ENCODE assay signal across 8 cellular contexts in genomic region chr17:48998557-48999440, GRCh38. TPM values are rescaled to one million over a fixed set of nuclear protein-coding genes. Genes with fewer than 3 reads are reported as not detected.
DNase-seq lines count a peak whose midpoint lies in the region; TF ChIP-seq lines count a peak whose summit lies in the region.
"Had no signal": no experiment of that assay in that cellular context is flagged by ENCODE, and none has a peak within 500 bp of the region (broad histone marks: within the 10 kb centered on the region; RNA-seq: fewer than 3 reads in every experiment).

No MANE protein-coding gene starts in this region.

- no peaks in the 10 kb centered on the region for H3K36me3 ChIP-seq in GM06990 (ENCODE audit: control insufficient read depth, insufficient read depth, low read length)
- peaks cover 19% of the 10 kb centered on the region for H3K36me3 ChIP-seq in endodermal cell (ENCODE audit: control insufficient read depth, insufficient read depth, low read length)
- peaks cover 0 to 33% of the 10 kb centered on the region in 2 donors for H3K36me3 ChIP-seq in neuronal stem cell (replicated peaks in 1 of 2; ENCODE audit: control insufficient read depth in 2 of 2, insufficient read depth in 2 of 2, low read length in 2 of 2)

- TF ChIP-seq CTCF in GM06990 (IDR thresholded peaks at IDR 0.05; ENCODE audit: insufficient read depth, low read length, poor library complexity, severe bottlenecking) (no peak), NB4 (IDR thresholded peaks at IDR 0.05; ENCODE audit: low read depth, low read length) (peak; percentile 17), endodermal cell (conservative IDR thresholded peaks at IDR 0.05) (peak; percentile 46)

- no peaks in the 10 kb centered on the region for H3K9me3 ChIP-seq in endodermal cell (ENCODE audit: control insufficient read depth, low read length)
- H3K9me3 ChIP-seq in neuronal stem cell (replicated peaks in 1 of 2; ENCODE audit: control insufficient read depth in 2 of 2, insufficient read depth in 1 of 2, low read depth in 1 of 2, low read length in 2 of 2): no peaks in the 10 kb centered on the region

- no peak overlapping the region for H2BK12ac ChIP-seq in neuronal stem cell (ENCODE audit: low read length)

- peak overlapping the region; percentile 100 for H2BK5ac ChIP-seq in neuronal stem cell (ENCODE audit: low read length)

- no peaks in the 10 kb centered on the region for H3K27me3 Mint-ChIP-seq in endodermal cell (ENCODE audit: insufficient read depth)

- H3K9ac ChIP-seq in endodermal cell (ENCODE audit: extremely low read depth, low read length, poor library complexity, severe bottlenecking) (peak overlapping the region; percentile 99), neuronal stem cell (ENCODE audit: low read depth, low read length, poor library complexity) (peak overlapping the region; percentile 98)

- TF ChIP-seq POLR2A in NB4 (IDR thresholded peaks at IDR 0.05; ENCODE audit: extremely low read depth, insufficient read length): no peak

- peak overlapping the region; percentile 99 for H3K23ac ChIP-seq in neuronal stem cell (ENCODE audit: low read depth, low read length, poor library complexity)

- peak overlapping the region; percentile 99 for H3K4me3 Mint-ChIP-seq in endodermal cell

- H3K27ac ChIP-seq in endodermal cell (ENCODE audit: low read depth, low read length) (peak overlapping the region; percentile 99), neuronal stem cell (replicated peaks; ENCODE audit: low read length) (peak overlapping the region; percentile 100)

- WGBS in endodermal cell (ENCODE audit: insufficient coverage in 1 of 2, insufficient read length in 1 of 2), 2 experiments: 0 to 1% methylated on average over 9 to 27 of the region's 30 CpGs
- WGBS in neuronal stem cell (ENCODE audit: extremely low coverage in 2 of 2, insufficient read length in 2 of 2, insufficient replicate concordance in 1 of 2), 2 donors: no CpG with 5 or more reads among the region's 30 CpGs

- H3K14ac ChIP-seq in neuronal stem cell (ENCODE audit: low read length): peak overlapping the region; percentile 94

- no peaks in the 10 kb centered on the region for H3K9me3 Mint-ChIP-seq in endodermal cell

- H4K8ac ChIP-seq in neuronal stem cell (ENCODE audit: low read depth, low read length): no peak overlapping the region

- H3K4me1 ChIP-seq in endodermal cell (ENCODE audit: control insufficient read depth, insufficient read depth, low read length): peaks cover 2% of the 10 kb centered on the region
- peaks cover 2 to 11% of the 10 kb centered on the region in 2 donors for H3K4me1 ChIP-seq in neuronal stem cell (ENCODE audit: control insufficient read depth in 2 of 2, insufficient read depth in 1 of 2, low read depth in 1 of 2, low read length in 2 of 2)

- no peak overlapping the region for H2AFZ ChIP-seq in neuronal stem cell (ENCODE audit: low read length)

- DNase-seq in GM06990 (ENCODE audit: extremely low read depth, insufficient read length) (no peak), NB4 (ENCODE audit: low read depth) (peak; percentile 86), endodermal cell (peak; percentile 70), neuronal stem cell (ENCODE audit: low spot score) (no peak), NCI-H2029 treated with DMSO at 0.1 percent for 48 hours (lab: John Stamatoyannopoulos, UW) (no peak), cortex of kidney (lab: John Stamatoyannopoulos, UW) (no peak), COR-L47 (lab: John Stamatoyannopoulos, UW) (no peak)

- H3K4ac ChIP-seq in neuronal stem cell (ENCODE audit: low read length): peak overlapping the region; percentile 95

- peak overlapping the region; percentile 93 for H2AK5ac ChIP-seq in neuronal stem cell (ENCODE audit: low read depth, low read length)

- H3K4me3 ChIP-seq in GM06990 (replicated peaks; ENCODE audit: low read depth, low read length): peak overlapping the region; percentile 68
- H3K4me3 ChIP-seq in NB4 (ENCODE audit: low read depth, low read length): peak overlapping the region; percentile 97
- H3K4me3 ChIP-seq in endodermal cell (ENCODE audit: low read length): peak overlapping the region; percentile 99
- H3K4me3 ChIP-seq in neuronal stem cell (ENCODE audit: low read length in 2 of 2): peak overlapping the region; percentile 97 to 98

- H3K18ac ChIP-seq in neuronal stem cell (ENCODE audit: low read length): peak overlapping the region; percentile 95

- peak overlapping the region; percentile 98 for H3K27ac Mint-ChIP-seq in endodermal cell

- H3K4me1 Mint-ChIP-seq in endodermal cell: peaks cover 39% of the 10 kb centered on the region

- H4K91ac ChIP-seq in neuronal stem cell (ENCODE audit: low read depth, low read length, poor library complexity): no peak overlapping the region

- H2BK15ac ChIP-seq in neuronal stem cell (ENCODE audit: low read length): peak overlapping the region; percentile 71

- H3K36me3 Mint-ChIP-seq in endodermal cell (ENCODE audit: low read depth): peaks cover 29% of the 10 kb centered on the region

- peak overlapping the region; percentile 74 for H3K4me2 ChIP-seq in neuronal stem cell (ENCODE audit: insufficient read depth, low read length, poor library complexity, severe bottlenecking)

- H2BK120ac ChIP-seq in neuronal stem cell (ENCODE audit: low read depth, low read length): peak overlapping the region; percentile 87

- no peaks in the 10 kb centered on the region for H3K79me1 ChIP-seq in neuronal stem cell (ENCODE audit: low read depth, low read length)

- H3K27me3 ChIP-seq in GM06990 (replicated peaks; ENCODE audit: control insufficient read depth, insufficient read depth, low read length) (peaks cover 5% of the 10 kb centered on the region; the same call in 1 of the 2 replicates), endodermal cell (ENCODE audit: control insufficient read depth, insufficient read depth, low read length, poor library complexity, severe bottlenecking) (no peaks in the 10 kb centered on the region), neuronal stem cell (ENCODE audit: control insufficient read depth in 3 of 3, insufficient read depth in 3 of 3, low read depth in 1 of 3, low read length in 3 of 3) (no peaks in the 10 kb centered on the region)

RNA-seq across cellular contexts. Expression of gene IGF2BP1, which starts 1.6 kb away (rescaled TPM):
- 100 to 1,000 TPM; 333 to 360 TPM for total RNA-seq in endodermal cell
- 139 TPM for polyA plus RNA-seq in endodermal cell (2013, experiment 1 of 2)
- 139 TPM for polyA plus RNA-seq in endodermal cell (2013, experiment 2 of 2)
- 77.2 TPM for polyA plus RNA-seq in neuronal stem cell (2013, experiment 1 of 2)
- 84.4 TPM for polyA plus RNA-seq in neuronal stem cell (2013, experiment 2 of 2)

RNA-seq across cellular contexts. Expression of gene GIP, which starts 30.4 kb away (rescaled TPM):
- 1 to 10 TPM in 1 of 2 donors, not detected in 1; 1.1 TPM for total RNA-seq in endodermal cell
- polyA plus RNA-seq in endodermal cell (2013, experiment 1 of 2): not detected
- polyA plus RNA-seq in endodermal cell (2013, experiment 2 of 2): 0.87 TPM
- 0.08 TPM for polyA plus RNA-seq in neuronal stem cell (2013, experiment 1 of 2)
- 0.11 TPM for polyA plus RNA-seq in neuronal stem cell (2013, experiment 2 of 2)
- polyA plus RNA-seq: esophagus had no signal

RNA-seq across cellular contexts. Expression of gene SNF8, which starts 54.2 kb away (rescaled TPM):
- total RNA-seq in endodermal cell: 100 to 1,000 TPM; 152 to 175 TPM
- polyA plus RNA-seq in endodermal cell (2013, experiment 1 of 2): 107 TPM
- polyA plus RNA-seq in endodermal cell (2013, experiment 2 of 2): 101 TPM
- 74.0 TPM for polyA plus RNA-seq in neuronal stem cell (2013, experiment 1 of 2)
- polyA plus RNA-seq in neuronal stem cell (2013, experiment 2 of 2): 71.0 TPM

Comparison
In these comparisons a context has a peak if more than half of its experiments do, and no peak if none do; other contexts are left out.
1. DNase-seq: peak in NB4 (single experiment) and endodermal cell (single experiment); none in GM06990 (single experiment), neuronal stem cell (single experiment), NCI-H2029 treated with DMSO at 0.1 percent for 48 hours (single experiment), cortex of kidney (single experiment) and COR-L47 (single experiment).
2. Peak in every context shown above with its lines, with median percentiles within 50 percentile points of each other: H3K4me3 ChIP-seq.